Comparison of ENCODE assay signal across 14 cellular contexts in the genomic region with DNA sequence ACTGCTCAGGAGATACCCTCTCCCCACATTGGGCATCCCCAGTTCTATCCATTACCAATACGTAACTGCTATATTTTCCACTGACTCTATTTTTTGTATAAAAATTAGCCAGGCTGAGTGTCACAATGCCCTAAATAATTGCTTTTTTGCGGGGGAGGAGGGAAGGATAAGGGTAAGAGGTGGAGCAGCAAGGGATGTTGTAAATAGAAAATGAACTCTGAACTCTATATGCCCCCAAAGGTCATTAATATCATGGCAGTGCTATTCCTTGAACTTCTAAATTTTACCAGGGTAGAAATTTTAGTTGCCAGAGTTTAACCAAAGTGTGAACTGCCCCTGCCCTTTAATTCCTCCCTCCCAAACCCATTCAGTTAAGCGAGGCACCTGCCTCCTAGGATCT.
DNase-seq lines count a peak whose midpoint lies in the region; ATAC-seq, FAIRE-seq and TF ChIP-seq lines count a peak whose summit lies in the region.
"Had no signal": no experiment of that assay in that cellular context is flagged by ENCODE, and none has a peak within 500 bp of the region (broad histone marks: within the 10 kb centered on the region; RNA-seq: fewer than 3 reads in every experiment).

No MANE protein-coding gene starts in this region.

- H2BK12ac ChIP-seq in H9 (ENCODE audit: insufficient read length, low read depth, low read length): no peak overlapping the region

- H3K56ac ChIP-seq in H9 (ENCODE audit: insufficient read length, low read depth, low read length): no peak overlapping the region

- H3K4me3 Mint-ChIP-seq in H9: no peak overlapping the region
- H3K4me3 Mint-ChIP-seq: CD4-positive, CD25-positive, alpha-beta regulatory T cell had no signal

- no peak overlapping the region for H2BK15ac ChIP-seq in H9 (ENCODE audit: low read depth, low read length)

- no peak overlapping the region for H3K14ac ChIP-seq in H9 (ENCODE audit: insufficient read depth, low read length)

- ATAC-seq in GM21619 (IDR thresholded peaks at IDR 0.05; ENCODE audit: unreplicated experiment): no peak
- ATAC-seq: Right ventricle myocardium inferior had no signal

- H2AFZ ChIP-seq in H9 (ENCODE audit: low read length): no peak overlapping the region

- peaks cover 13 to 18% of the 10 kb centered on the region in 2 experiments for H3K4me1 Mint-ChIP-seq in H9

- no peak overlapping the region for H2AK5ac ChIP-seq in H9 (ENCODE audit: insufficient read length, low read length)

- no peaks in the 10 kb centered on the region; the same call in 1 of the 2 replicates for H3K4me1 ChIP-seq in H9 (ENCODE audit: insufficient read depth, low read length)
- H3K4me1 ChIP-seq in SJCRH30: peaks cover 20% of the 10 kb centered on the region
- no peaks in the 10 kb centered on the region for H3K4me1 ChIP-seq in iPS-20b (ENCODE audit: insufficient read depth, low read length)

- FAIRE-seq in urothelium cell line (lab: Jason Lieb, UNC): peak; percentile 61

- H3K27me3 ChIP-seq in H9 (ENCODE audit: insufficient read depth, low read length) (no peaks in the 10 kb centered on the region), SJCRH30 (no peaks in the 10 kb centered on the region), iPS-20b (ENCODE audit: insufficient read depth, low read length) (peaks cover 52% of the 10 kb centered on the region)
- H3K27me3 ChIP-seq: MG63 had no signal

- no peak overlapping the region for H2BK5ac ChIP-seq in H9 (ENCODE audit: insufficient read length, low read length)

- H3K9me3 ChIP-seq in H9 (ENCODE audit: control insufficient read depth, low read depth, low read length) (no peaks in the 10 kb centered on the region), SJCRH30 (replicated peaks) (no peaks in the 10 kb centered on the region), iPS-20b (ENCODE audit: insufficient read depth, low read depth, low read length) (no peaks in the 10 kb centered on the region)
- H3K9me3 ChIP-seq: MG63 had no signal

- no peaks in the 10 kb centered on the region for H3K36me3 ChIP-seq in SJCRH30
- H3K36me3 ChIP-seq in iPS-20b (ENCODE audit: insufficient read depth, low read depth, low read length): no peaks in the 10 kb centered on the region
- H3K36me3 ChIP-seq: MG63 had no signal

- H3K9ac ChIP-seq in H9 (ENCODE audit: extremely low read depth, insufficient read length, low read length) (no peak overlapping the region), iPS-20b (ENCODE audit: low read depth, low read length) (no peak overlapping the region)

- no peaks in the 10 kb centered on the region for H3K36me3 Mint-ChIP-seq in H9 (ENCODE audit: insufficient read depth in 1 of 3, low read depth in 3 of 3)

- H4K91ac ChIP-seq in H9 (ENCODE audit: insufficient read length, low read depth, low read length): no peak overlapping the region

- no peaks in the 10 kb centered on the region for H3K23me2 ChIP-seq in H9 (ENCODE audit: insufficient read length, low read depth, low read length, poor library complexity, severe bottlenecking)

- H3K4ac ChIP-seq in H9 (ENCODE audit: low read depth, low read length): no peak overlapping the region

- H3K9me3 Mint-ChIP-seq in H9: no peaks in the 10 kb centered on the region
- H3K9me3 Mint-ChIP-seq: CD4-positive, CD25-positive, alpha-beta regulatory T cell had no signal

- no peak overlapping the region for H2BK120ac ChIP-seq in H9 (ENCODE audit: low read depth, low read length, poor library complexity, severe bottlenecking)

- no peak overlapping the region for H4K5ac ChIP-seq in H9 (ENCODE audit: insufficient read length, low read depth, low read length)

- no peak overlapping the region for H3T11ph ChIP-seq in H9 (ENCODE audit: low read length)

- H3K79me1 ChIP-seq in H9 (ENCODE audit: insufficient read depth, low read depth, low read length, poor library complexity, severe bottlenecking): no peaks in the 10 kb centered on the region

- H3K79me2 ChIP-seq in H9 (ENCODE audit: insufficient read depth, low read length): no peaks in the 10 kb centered on the region

- H3K27ac Mint-ChIP-seq in H9: no peak overlapping the region
- H3K27ac Mint-ChIP-seq: CD4-positive, CD25-positive, alpha-beta regulatory T cell had no signal

- H3K27ac ChIP-seq in H9 (ENCODE audit: insufficient read length, low read depth, low read length) (no peak overlapping the region), SJCRH30 (no peak overlapping the region), iPS-20b (ENCODE audit: low read length) (no peak overlapping the region)

- no peak overlapping the region for H2BK20ac ChIP-seq in H9 (ENCODE audit: low read depth, low read length, poor library complexity, severe bottlenecking)

- no CpG with 5 or more reads among the region's 3 CpGs for WGBS in H9 (ENCODE audit: extremely low coverage, insufficient read length, low lambda C conversion rate)

- H3K4me2 ChIP-seq in H9 (ENCODE audit: insufficient read depth, insufficient read length, low read length): peak overlapping the region; percentile 12

- no peak overlapping the region for H4K8ac ChIP-seq in H9 (replicated peaks; ENCODE audit: insufficient read length, low read depth, low read length)

- no peak for TF ChIP-seq CTCF in H9 (conservative IDR thresholded peaks at IDR 0.05)

- no peak overlapping the region for H3K18ac ChIP-seq in H9 (ENCODE audit: insufficient read length, low read depth, low read length)

- H3K23ac ChIP-seq in H9 (ENCODE audit: insufficient read length, low read depth, low read length): no peak overlapping the region

- H3K4me3 ChIP-seq in SJCRH30 (peak overlapping the region; percentile 43), iPS-20b (ENCODE audit: low read length) (peak overlapping the region; percentile 31; the same call in 1 of the 2 replicates)
- H3K4me3 ChIP-seq: MG63 had no signal

- DNase-seq in H9 (no peak), SJCRH30 (no peak), urothelium cell line (ENCODE audit: low spot score) (no peak), NCI-H1105 treated with DMSO at 0.1 percent for 48 hours (lab: John Stamatoyannopoulos, UW) (no peak)
- no peak for DNase-seq in stimulated activated CD4-positive, alpha-beta T cell treated with anti-CD3 and anti-CD28 coated beads, Interleukin-2, amount 100 ng/mL, for 48 hours
- DNase-seq: CD4-positive, CD25-positive, alpha-beta regulatory T cell; DND-41; GOT3; MG63; NCI-H1048; NCI-H345 had no signal

- peaks cover 80% of the 10 kb centered on the region for H3K27me3 Mint-ChIP-seq in H9 (ENCODE audit: low read depth)
- H3K27me3 Mint-ChIP-seq: CD4-positive, CD25-positive, alpha-beta regulatory T cell had no signal

- H4K20me1 ChIP-seq in H9 (ENCODE audit: control insufficient read depth, insufficient read depth, insufficient read length): no peaks in the 10 kb centered on the region
